In genomic region chr6:45741437-45742166, GRCh38 we compare ENCODE assay signal across 9 cellular contexts.
DNase-seq lines count a peak whose midpoint lies in the region; ATAC-seq and TF ChIP-seq lines count a peak whose summit lies in the region.
"Had no signal": no experiment of that assay in that cellular context is flagged by ENCODE, and none has a peak within 500 bp of the region (broad histone marks: within the 10 kb centered on the region; RNA-seq: fewer than 3 reads in every experiment).

No MANE protein-coding gene starts in this region.

- CTCF ChIA-PET in AG04450 (lab: Charles Lee), result interaction anchor here (0.9 to 1.4 kb wide), 2 partner anchors 27 to 1086 kb away, joined by 3 read pairs; no protein-coding TSS in a partner anchor

- H3K4me3 ChIP-seq in AG04450 (ENCODE audit: low read depth, low read length) (peak overlapping the region; percentile 5; the same call in 1 of the 2 replicates), astrocyte of the cerebellum (ENCODE audit: low read depth, low read length) (no peak overlapping the region)

- POLR2A ChIA-PET in AG04450 (lab: Yijun Ruan, JAX), result no interaction called here

- DNase-seq in AG04450 (ENCODE audit: low read depth, low spot score), result peak; percentile 44
- DNase-seq in astrocyte of the cerebellum (ENCODE audit: low read depth), result peak; percentile 75
- DNase-seq in putamen (ENCODE audit: low spot score), result peak; percentile 37
- DNase-seq in stimulated activated naive CD4-positive, alpha-beta T cell treated with Interleukin-2 at 50 U/mL for 16 hours (lab: John Stamatoyannopoulos, UW), result no peak
- no peak for DNase-seq in NCI-H1092 treated with DMSO at 0.1 percent for 48 hours (lab: John Stamatoyannopoulos, UW)

- in situ Hi-C loops in astrocyte of the cerebellum (cut with HindIII; ENCODE audit: low sequenced_read_pairs), result no loop called here

- no peak overlapping the region for H3K27ac ChIP-seq in AG04450 (ENCODE audit: low read depth, low read length)
- H3K27ac ChIP-seq: parathyroid adenoma had no signal

- no peaks in the 10 kb centered on the region for H3K9me3 ChIP-seq in AG04450 (ENCODE audit: control insufficient read depth, insufficient read depth, low read length)

- TF ChIP-seq CTCF in AG04450 (IDR thresholded peaks at IDR 0.05; ENCODE audit: low read depth, low read length), result no peak
- no peak for TF ChIP-seq CTCF in astrocyte of the cerebellum (IDR thresholded peaks at IDR 0.05; ENCODE audit: low read depth, low read length, missing control alignments)

- peaks cover 5% of the 10 kb centered on the region for H3K27me3 ChIP-seq in AG04450 (ENCODE audit: control insufficient read depth, insufficient read depth, low read length)

- peak; percentile 51 for ATAC-seq in GM19324 (IDR thresholded peaks at IDR 0.05; ENCODE audit: low FRiP score, unreplicated experiment)
- ATAC-seq in HG03565 (IDR thresholded peaks at IDR 0.05; ENCODE audit: unreplicated experiment), result peak; percentile 53
- ATAC-seq in GM18520 (IDR thresholded peaks at IDR 0.05; ENCODE audit: unreplicated experiment), result no peak

Comparison
In these comparisons a context has a peak if more than half of its experiments do, and no peak if none do; other contexts are left out.
1. DNase-seq: peak in AG04450 (single experiment), astrocyte of the cerebellum (single experiment) and putamen (single experiment); none in stimulated activated naive CD4-positive, alpha-beta T cell treated with Interleukin-2 at 50 U/mL for 16 hours (single experiment) and NCI-H1092 treated with DMSO at 0.1 percent for 48 hours (single experiment).